13 cellular contexts compared by ENCODE assay signal in genomic region chr4:109562457-109563237, GRCh38.
DNase-seq lines count a peak whose midpoint lies in the region; ATAC-seq, FAIRE-seq and TF ChIP-seq lines count a peak whose summit lies in the region.
"Had no signal": no experiment of that assay in that cellular context is flagged by ENCODE, and none has a peak within 500 bp of the region (broad histone marks: within the 10 kb centered on the region; RNA-seq: fewer than 3 reads in every experiment).

No MANE protein-coding gene starts in this region.

- no peaks in the 10 kb centered on the region for H3K9me3 Mint-ChIP-seq in effector memory CD8-positive, alpha-beta T cell
- H3K9me3 Mint-ChIP-seq: stimulated activated memory B cell treated with anti-CD40 and anti-IgM and Interleukin-4, amounts not matched to agents 10 μg/mL and 1 μg/mL and 100 μg/mL, for 72 hours had no signal

- no peak overlapping the region for H2AFZ ChIP-seq in OCI-LY1 (ENCODE audit: low read length)

- peak overlapping the region; percentile 91 for H3K27ac ChIP-seq in OCI-LY1 (ENCODE audit: low read depth, low read length, poor library complexity, severe bottlenecking)

- peak overlapping the region; percentile 69 for H3K4me2 ChIP-seq in OCI-LY1 (ENCODE audit: low read length)

- peaks cover 73% of the 10 kb centered on the region for H3K4me1 ChIP-seq in OCI-LY1 (ENCODE audit: insufficient read depth, low read length, severe bottlenecking)

- peak overlapping the region; percentile 79 for H3K4me3 ChIP-seq in OCI-LY1 (ENCODE audit: low read depth, low read length, poor library complexity, severe bottlenecking)

- H3K36me3 Mint-ChIP-seq in effector memory CD8-positive, alpha-beta T cell (ENCODE audit: insufficient read depth) = peaks cover 21% of the 10 kb centered on the region
- H3K36me3 Mint-ChIP-seq: stimulated activated memory B cell treated with anti-CD40 and anti-IgM and Interleukin-4, amounts not matched to agents 10 μg/mL and 1 μg/mL and 100 μg/mL, for 72 hours had no signal

- no peaks in the 10 kb centered on the region for H3F3A ChIP-seq in OCI-LY1 (ENCODE audit: insufficient read depth, low read length)

- no peaks in the 10 kb centered on the region for H3K9me2 ChIP-seq in OCI-LY1 (ENCODE audit: low read depth, low read length)

- peak; percentile 22 for DNase-seq in stimulated activated CD4-positive, alpha-beta T cell treated with anti-CD3 and anti-CD28 coated beads, Interleukin-15, amount 100 ng/mL, for 24 hours
- DNase-seq in stimulated activated CD4-positive, alpha-beta T cell treated with anti-CD3 and anti-CD28 coated beads, Interleukin-4, amount 100 ng/mL, for 1 hour = no peak
- DNase-seq in effector memory CD8-positive, alpha-beta T cell = no peak
- DNase-seq in D721Med (ENCODE audit: insufficient read length, low spot score) = no peak
- no peak for DNase-seq in LoVo (ENCODE audit: low spot score)
- no peak for DNase-seq in globus pallidus (ENCODE audit: low spot score)
- no peak for DNase-seq in NCI-H2107 (lab: John Stamatoyannopoulos, UW)
- DNase-seq: activated gamma-delta T cell, erythroblast, NCI-H1105 treated with DMSO at 0.1 percent for 48 hours had no signal

- FAIRE-seq in D721Med (lab: Jason Lieb, UNC) = no peak
- FAIRE-seq: GM18507 had no signal

- peak overlapping the region in 1 of 2 donors; percentile 77 for H3K27ac Mint-ChIP-seq in effector memory CD8-positive, alpha-beta T cell

- H3K4me1 Mint-ChIP-seq in effector memory CD8-positive, alpha-beta T cell (ENCODE audit: low read depth in 2 of 2) = peaks cover 22 to 40% of the 10 kb centered on the region in 2 donors

- H3K79me2 ChIP-seq in OCI-LY1 (ENCODE audit: insufficient read depth, low read length) = peaks cover 56% of the 10 kb centered on the region

- H3K9ac ChIP-seq in OCI-LY1 (ENCODE audit: low read length) = peak overlapping the region; percentile 82

- H3K27me3 Mint-ChIP-seq in effector memory CD8-positive, alpha-beta T cell = no peaks in the 10 kb centered on the region
- H3K27me3 Mint-ChIP-seq: stimulated activated memory B cell treated with anti-CD40 and anti-IgM and Interleukin-4, amounts not matched to agents 10 μg/mL and 1 μg/mL and 100 μg/mL, for 72 hours had no signal

- H3K36me3 ChIP-seq in OCI-LY1 (ENCODE audit: insufficient read depth, low read length) = peaks cover 10% of the 10 kb centered on the region

- no peak for ATAC-seq in effector memory CD8-positive, alpha-beta T cell (replicated peaks)
- ATAC-seq: stimulated activated memory B cell treated with anti-CD40 and anti-IgM and Interleukin-4, amounts not matched to agents 10 μg/mL and 1 μg/mL and 100 μg/mL, for 72 hours had no signal

- H3K4me3 Mint-ChIP-seq in effector memory CD8-positive, alpha-beta T cell = peak overlapping the region; percentile 76 to 80
- H3K4me3 Mint-ChIP-seq: stimulated activated memory B cell treated with anti-CD40 and anti-IgM and Interleukin-4, amounts not matched to agents 10 μg/mL and 1 μg/mL and 100 μg/mL, for 72 hours had no signal

- no peaks in the 10 kb centered on the region for H3K9me3 ChIP-seq in OCI-LY1 (ENCODE audit: low read length)

- TF ChIP-seq CTCF in OCI-LY1 (IDR thresholded peaks at IDR 0.05; ENCODE audit: low read length) (no peak), D721Med (IDR thresholded peaks at IDR 0.05; ENCODE audit: insufficient read depth, missing control alignments) (no peak)

- no peaks in the 10 kb centered on the region for H3K27me3 ChIP-seq in OCI-LY1 (ENCODE audit: insufficient read depth, low read length)

- H4K20me1 ChIP-seq in OCI-LY1 (ENCODE audit: insufficient read depth, low read length) = no peaks in the 10 kb centered on the region
